Comparison of ENCODE assay signal across 15 cellular contexts in the genomic region with DNA sequence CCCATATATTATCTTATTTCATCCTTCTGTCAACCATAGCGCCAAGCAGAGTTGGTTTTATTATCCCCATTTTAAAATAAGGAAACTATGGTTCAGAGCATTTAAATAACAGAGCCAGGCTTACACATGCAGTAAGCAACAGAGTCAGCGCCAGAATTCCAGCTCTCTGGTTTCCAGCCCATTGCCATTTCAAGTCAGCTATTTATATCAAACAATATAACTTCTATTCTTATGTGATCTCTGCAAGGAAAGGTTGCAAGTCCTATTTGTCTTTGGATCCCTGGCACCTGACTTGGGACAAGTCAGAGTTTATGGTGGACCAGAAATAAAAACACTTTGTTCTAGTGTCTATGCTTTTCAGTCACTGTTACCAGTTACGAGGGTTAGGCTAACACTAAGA.
DNase-seq lines count a peak whose midpoint lies in the region; ATAC-seq and TF ChIP-seq lines count a peak whose summit lies in the region.
"Had no signal": no experiment of that assay in that cellular context is flagged by ENCODE, and none has a peak within 500 bp of the region (broad histone marks: within the 10 kb centered on the region; RNA-seq: fewer than 3 reads in every experiment).

No MANE protein-coding gene starts in this region.

- no peaks in the 10 kb centered on the region for H3K9me3 ChIP-seq in right cardiac atrium (ENCODE audit: control insufficient read depth, low read length)
- H3K9me3 ChIP-seq in muscle layer of duodenum (ENCODE audit: control insufficient read depth in 1 of 2, low read length in 2 of 2): no peaks in the 10 kb centered on the region
- no peaks in the 10 kb centered on the region for H3K9me3 ChIP-seq in thoracic aorta

- DNase-seq in Right ventricle myocardium inferior (ENCODE audit: missing footprints): no peak
- DNase-seq in right cardiac atrium: no peak
- DNase-seq in foreskin melanocyte: peak; percentile 73
- no peak for DNase-seq in thoracic aorta (ENCODE audit: low spot score)
- DNase-seq in activated CD4-positive, CD25-positive, alpha-beta regulatory T cell (lab: John Stamatoyannopoulos, UW): no peak
- no peak for DNase-seq in germinal center (ENCODE audit: low spot score)
- DNase-seq: CD4-positive, alpha-beta memory T cell; HCEC 1CT; NCI-H1105 treated with DMSO at 0.1 percent for 48 hours; NCI-H187; NCI-H345; NCI-H526 had no signal

- WGBS in right cardiac atrium: 89% methylated on average over 3 of the region's 3 CpGs

- no peaks in the 10 kb centered on the region for H3K27me3 ChIP-seq in right cardiac atrium (ENCODE audit: control insufficient read depth, insufficient read depth)
- H3K27me3 ChIP-seq in muscle layer of duodenum (ENCODE audit: low read depth, low read length): no peaks in the 10 kb centered on the region
- H3K27me3 ChIP-seq in thoracic aorta (replicated peaks; ENCODE audit: insufficient read depth): no peaks in the 10 kb centered on the region

- H3K36me3 ChIP-seq in muscle layer of duodenum (ENCODE audit: control insufficient read depth in 1 of 2, insufficient read depth in 2 of 2, low read length in 2 of 2): no peaks in the 10 kb centered on the region
- no peaks in the 10 kb centered on the region for H3K36me3 ChIP-seq in thoracic aorta

- TF ChIP-seq CTCF in thoracic aorta (IDR thresholded peaks at IDR 0.05): no peak

- peak; percentile 42 for ATAC-seq in Right ventricle myocardium inferior
- ATAC-seq in right cardiac atrium: no peak
- ATAC-seq in thoracic aorta (ENCODE audit: insufficient number of reproducible peaks, low FRiP score, low read depth): no peak
- ATAC-seq in HG03159 (IDR thresholded peaks at IDR 0.05; ENCODE audit: unreplicated experiment): no peak

- H3K4me1 ChIP-seq in right cardiac atrium (ENCODE audit: control insufficient read depth, insufficient read depth, low read length) (peaks cover 3% of the 10 kb centered on the region), muscle layer of duodenum (ENCODE audit: control insufficient read depth in 1 of 2, insufficient read depth in 2 of 2, low read length in 2 of 2) (peaks cover 0 to 31% of the 10 kb centered on the region in 2 donors), thoracic aorta (ENCODE audit: control insufficient read depth in 1 of 2, low read depth in 2 of 2) (peaks cover 0 to 20% of the 10 kb centered on the region in 2 donors)

- H3K27ac ChIP-seq in right cardiac atrium (ENCODE audit: low read length) (no peak overlapping the region), muscle layer of duodenum (ENCODE audit: low read length) (peak overlapping the region; percentile 2), thoracic aorta (peak overlapping the region; percentile 15 to 46)
- H3K27ac ChIP-seq: 22Rv1 had no signal

- no peak overlapping the region for H3K4me3 ChIP-seq in right cardiac atrium (ENCODE audit: low read length)
- H3K4me3 ChIP-seq in muscle layer of duodenum (ENCODE audit: low read depth in 1 of 2, low read length in 2 of 2): no peak overlapping the region
- H3K4me3 ChIP-seq in thoracic aorta: no peak overlapping the region

- intact Hi-C loops in Right ventricle myocardium inferior (cut with DNase I): no loop called here
- intact Hi-C loops in right cardiac atrium (cut with DNase I): no loop called here
